Comparison of ENCODE assay signal across 15 cellular contexts in genomic region chr17:4440690-4441686, GRCh38. TPM values are rescaled to one million over a fixed set of nuclear protein-coding genes. Genes with fewer than 3 reads are reported as not detected.
DNase-seq lines count a peak whose midpoint lies in the region; ATAC-seq, FAIRE-seq and TF ChIP-seq lines count a peak whose summit lies in the region.
"Had no signal": no experiment of that assay in that cellular context is flagged by ENCODE, and none has a peak within 500 bp of the region (broad histone marks: within the 10 kb centered on the region; RNA-seq: fewer than 3 reads in every experiment).

No MANE protein-coding gene starts in this region.

- H3K4me2 ChIP-seq in A549 (no peak overlapping the region), GM23338 (no peak overlapping the region)

- no peak overlapping the region for H3K4me3 Mint-ChIP-seq in GM23338
- H3K4me3 Mint-ChIP-seq: activated CD4-positive, alpha-beta T cell treated with anti-CD3 and anti-CD28 coated beads, Interleukin-2, amount 10 ng/mL, durations not matched to agents 7 days and 5 days had no signal

- no peaks in the 10 kb centered on the region for H3K36me3 Mint-ChIP-seq in GM23338 (ENCODE audit: low read depth)

- ATAC-seq in A549 (no peak), GM23338 (no peak), HG02840 (IDR thresholded peaks at IDR 0.05; ENCODE audit: low FRiP score, unreplicated experiment) (no peak)
- ATAC-seq: foreskin keratinocyte had no signal

- CTCF ChIA-PET in A549 (lab: Yijun Ruan, JAX) = interaction anchor here (13.1 kb wide), 1 partner anchor 20 kb away, joined by 126 read pairs; no protein-coding TSS in a partner anchor

- TF ChIP-seq CTCF in A549 (IDR thresholded peaks at IDR 0.05) (no peak), GM23338 (conservative IDR thresholded peaks at IDR 0.05; ENCODE audit: low read depth in 2 of 2) (no peak)

- peaks cover 7% of the 10 kb centered on the region for H3K27me3 Mint-ChIP-seq in GM23338 (ENCODE audit: insufficient read depth, low read depth, poor library complexity)
- H3K27me3 Mint-ChIP-seq: activated CD4-positive, alpha-beta T cell treated with anti-CD3 and anti-CD28 coated beads, Interleukin-2, amount 10 ng/mL, durations not matched to agents 7 days and 5 days had no signal

- no peaks in the 10 kb centered on the region for H3K9me3 Mint-ChIP-seq in GM23338
- H3K9me3 Mint-ChIP-seq: activated CD4-positive, alpha-beta T cell treated with anti-CD3 and anti-CD28 coated beads, Interleukin-2, amount 10 ng/mL, durations not matched to agents 7 days and 5 days had no signal

- no peaks in the 10 kb centered on the region for H3K79me2 ChIP-seq in GM23338 (replicated peaks; ENCODE audit: insufficient read depth)

- H3K27ac Mint-ChIP-seq in GM23338 = no peak overlapping the region
- H3K27ac Mint-ChIP-seq: activated CD4-positive, alpha-beta T cell treated with anti-CD3 and anti-CD28 coated beads, Interleukin-2, amount 10 ng/mL, durations not matched to agents 7 days and 5 days had no signal

- no peak for TF ChIP-seq EP300 in A549 (IDR thresholded peaks at IDR 0.05)

- H3K27me3 ChIP-seq in SJCRH30 (no peaks in the 10 kb centered on the region), GM23338 (ENCODE audit: insufficient read depth) (no peaks in the 10 kb centered on the region)

- no peaks in the 10 kb centered on the region for H4K20me1 ChIP-seq in GM23338 (replicated peaks; ENCODE audit: insufficient read depth)

- DNase-seq in A549 (ENCODE audit: low read depth in 1 of 2, low spot score in 1 of 2) = no peak
- DNase-seq in DMS79 (lab: John Stamatoyannopoulos, UW) = peak; percentile 10
- peak; percentile 10 to 44 for DNase-seq in SJCRH30
- DNase-seq in iris pigment epithelial cell (ENCODE audit: low read depth) = peak; percentile 9
- no peak for DNase-seq in GM23338 (ENCODE audit: low spot score)
- DNase-seq in UCSD-AML1 (lab: John Stamatoyannopoulos, UW; ENCODE audit: unreplicated experiment) = no peak
- DNase-seq: activated CD4-positive, alpha-beta T cell treated with anti-CD3 and anti-CD28 coated beads, Interleukin-2, amount 10 ng/mL, durations not matched to agents 7 days and 5 days; activated T-cell treated with anti-CD3 and anti-CD28 coated beads, Interleukin-2, amount 50 U/mL, for 1 hour; foreskin keratinocyte; KG1 had no signal

- no peaks in the 10 kb centered on the region for H3K9me2 ChIP-seq in GM23338 (ENCODE audit: insufficient read depth)

- FAIRE-seq in A549 (lab: Jason Lieb, UNC) = peak; percentile 18

- H3K36me3 ChIP-seq in SJCRH30 = no peaks in the 10 kb centered on the region
- no peaks in the 10 kb centered on the region for H3K36me3 ChIP-seq in GM23338 (ENCODE audit: insufficient read depth)

- POLR2A ChIA-PET in A549 (lab: Yijun Ruan, JAX) = no interaction called here

- no peak overlapping the region for H3K4me3 ChIP-seq in A549
- no peak overlapping the region for H3K4me3 ChIP-seq in SJCRH30
- H3K4me3 ChIP-seq in GM23338 = no peak overlapping the region
- H3K4me3 ChIP-seq: lung had no signal

- no peak overlapping the region for H2AFZ ChIP-seq in GM23338

- H3K4me1 Mint-ChIP-seq in GM23338 = no peaks in the 10 kb centered on the region; the same call in 2 of the 3 replicates

- no peak for TF ChIP-seq POLR2A in A549 (IDR thresholded peaks at IDR 0.05; ENCODE audit: low read length)

- H3F3A ChIP-seq in GM23338 (replicated peaks; ENCODE audit: low read depth) = no peaks in the 10 kb centered on the region

- WGBS in A549 (ENCODE audit: missing lambda C conversion rate) = 66% methylated on average over 16 of the region's 16 CpGs

- H3K9me3 ChIP-seq in A549 = no peaks in the 10 kb centered on the region
- H3K9me3 ChIP-seq in SJCRH30 (replicated peaks) = no peaks in the 10 kb centered on the region

- no peak overlapping the region for H3K27ac ChIP-seq in A549
- H3K27ac ChIP-seq in SJCRH30 = no peak overlapping the region
- H3K27ac ChIP-seq in GM23338 (ENCODE audit: low read depth) = no peak overlapping the region
- H3K27ac ChIP-seq: foreskin keratinocyte, HL-60 had no signal

- TF ChIP-seq RAD21 in A549 (conservative IDR thresholded peaks at IDR 0.05 in 1 of 2, IDR thresholded peaks at IDR 0.05 in 1 of 2) = no peak

- H3K4me1 ChIP-seq in A549 (peaks cover 6% of the 10 kb centered on the region), SJCRH30 (no peaks in the 10 kb centered on the region), GM23338 (ENCODE audit: insufficient read depth) (no peaks in the 10 kb centered on the region)
- H3K4me1 ChIP-seq: foreskin keratinocyte had no signal

TF ChIP-seq in A549, 52 proteins besides CTCF, POLR2A, EP300 and RAD21:
- TF ChIP-seq JUN (IDR thresholded peaks at IDR 0.05) (no peak), ZC3H11A (IDR thresholded peaks at IDR 0.05) (no peak), TFCP2L1 (CRISPR knock-in tag; IDR thresholded peaks at IDR 0.05) (no peak), CBX8 (IDR thresholded peaks at IDR 0.05) (no peak), FOSB (CRISPR knock-in tag; IDR thresholded peaks at IDR 0.05) (no peak), ESRRA (IDR thresholded peaks at IDR 0.05; ENCODE audit: borderline replicate concordance, low read length) (no peak), TP53 (CRISPR knock-in tag; IDR thresholded peaks at IDR 0.05) (no peak)
TF ChIP-seq in A549: peak in this region for 0.

TF ChIP-seq in GM23338, 12 proteins besides CTCF, POLR2A, EP300 and RAD21:
- no peak for TF ChIP-seq ZNF331 (CRISPR knock-in tag; IDR thresholded peaks at IDR 0.05; ENCODE audit: low read depth)
- TF ChIP-seq NANOG (IDR thresholded peaks at IDR 0.05; ENCODE audit: borderline replicate concordance) = no peak
- TF ChIP-seq REST (IDR thresholded peaks at IDR 0.05; ENCODE audit: unreplicated experiment) = no peak
TF ChIP-seq in GM23338: peak in this region for 0.

RNA-seq across cellular contexts. Expression of gene SPNS3, which starts 7.2 kb away (rescaled TPM):
- polyA plus RNA-seq in A549 (2011; rRNA removed) = not detected in 2 replicates
- 0.03 TPM in 1 of 2 replicates, not detected in the other for polyA plus RNA-seq in A549 (2012; cell fraction: cytosol; rRNA removed)
- 0.02 TPM in 1 of 2 replicates, not detected in the other for polyA plus RNA-seq in A549 (2012; cell fraction: nucleus; rRNA removed)
- polyA plus RNA-seq in A549 (2017; fragmentation: RNase III; extraction: RNeasy Plus Mini Kit Qiagen cat#74134 plus additional on column Dnase treatment) = not detected in 3 replicates
- not detected in 2 replicates for polyA minus RNA-seq in A549 (2011; rRNA and poly(A)+ RNA removed)
- total RNA-seq in SJCRH30 (2014; rRNA removed; shearing (Covaris generic)) = not detected in 2 replicates
- total RNA-seq in GM23338 (2014; rRNA removed; shearing (Covaris generic)) = not detected in 2 replicates
- polyA plus RNA-seq in GM23338 (2016; fragmentation: Nextera tagmentation; extraction: Ambion mirVana) = not detected in 2 replicates
- total RNA-seq: foreskin keratinocyte had no signal
- polyA plus RNA-seq: BJ, neural cell had no signal

RNA-seq across cellular contexts. Expression of gene SPNS2, which starts 57.7 kb away (rescaled TPM):
- polyA plus RNA-seq in A549 (2011; rRNA removed) = 0.25 and 0.27 TPM in 2 replicates
- 0.03 and 0.09 TPM in 2 replicates for polyA plus RNA-seq in A549 (2012; cell fraction: cytosol; rRNA removed)
- polyA plus RNA-seq in A549 (2012; cell fraction: nucleus; rRNA removed) = 0.05 and 0.11 TPM in 2 replicates
- polyA plus RNA-seq in A549 (2017; fragmentation: RNase III; extraction: RNeasy Plus Mini Kit Qiagen cat#74134 plus additional on column Dnase treatment) = 0.13 to 0.46 TPM (median 0.38 TPM) in 3 replicates
- polyA minus RNA-seq in A549 (2011; rRNA and poly(A)+ RNA removed) = 0.29 and 1.3 TPM in 2 replicates
- total RNA-seq in SJCRH30 (2014; rRNA removed; shearing (Covaris generic)) = 0.08 TPM in 1 of 2 replicates, not detected in the other
- 0.78 and 2.3 TPM in 2 replicates for total RNA-seq in GM23338 (2014; rRNA removed; shearing (Covaris generic))
- 1.4 and 1.7 TPM in 2 replicates for polyA plus RNA-seq in GM23338 (2016; fragmentation: Nextera tagmentation; extraction: Ambion mirVana)
- polyA plus RNA-seq: BJ had no signal

Comparison
In these comparisons a context has a peak if more than half of its experiments do, and no peak if none do; other contexts are left out.
1. DNase-seq: peak in DMS79 (single experiment), SJCRH30 (2 of 2) and iris pigment epithelial cell (single experiment); none in A549 (0 of 2), GM23338 (single experiment) and UCSD-AML1 (single experiment).